Comparison of ENCODE assay signal across 8 cellular contexts in the genomic region with DNA sequence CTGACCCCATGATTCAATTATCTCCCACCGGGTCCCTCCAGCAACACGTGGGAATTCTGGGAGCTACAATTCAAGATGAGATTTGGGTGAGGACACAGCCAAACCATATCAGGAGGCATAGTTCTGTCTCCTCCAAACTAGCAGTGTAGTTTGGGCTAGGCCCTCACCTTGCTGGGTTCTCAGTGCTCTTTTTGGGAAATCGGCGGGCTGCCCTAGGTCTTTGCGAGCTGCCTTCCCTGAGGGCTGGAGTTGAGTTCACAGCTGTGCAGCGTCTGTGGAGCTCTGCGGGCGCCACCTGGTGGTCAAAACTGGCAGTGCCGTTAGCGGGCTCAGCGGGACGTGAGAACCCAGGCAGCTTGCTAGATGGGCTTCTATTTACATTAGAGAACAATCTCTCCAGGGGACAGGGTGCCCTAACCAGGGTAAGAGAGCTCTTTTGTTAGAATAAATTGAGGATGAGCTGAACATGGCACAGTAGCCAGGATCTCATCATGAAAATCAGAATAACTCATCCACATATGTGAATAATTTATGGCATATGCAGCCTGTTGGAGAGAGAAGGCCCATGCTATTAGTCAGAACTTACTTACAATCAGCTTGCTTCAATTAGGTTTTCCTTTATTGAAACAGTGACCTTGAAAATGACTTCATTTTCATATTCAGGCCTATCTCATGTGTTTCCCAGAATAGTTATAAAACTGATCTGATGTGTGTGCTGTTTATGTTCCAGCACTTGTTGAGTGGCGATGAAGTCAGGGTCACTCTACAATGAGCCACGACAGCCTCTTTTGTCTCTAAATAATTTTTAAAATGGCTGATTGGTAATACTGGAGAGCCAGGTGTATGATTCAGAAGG. TPM values are rescaled to one million over a fixed set of nuclear protein-coding genes. Genes with fewer than 3 reads are reported as not detected.
DNase-seq lines count a peak whose midpoint lies in the region; ATAC-seq lines count a peak whose summit lies in the region.

No MANE protein-coding gene starts in this region.

- DNase-seq in CMK (ENCODE audit: low read depth) (peak; percentile 59), NCI-H526 (lab: John Stamatoyannopoulos, UW) (peak; percentile 57 to 80), dermis blood vessel endothelial cell (peak; percentile 92), medulla oblongata (ENCODE audit: extremely low spot score) (peak; percentile 85)
- DNase-seq in activated CD4-positive, alpha-beta T cell treated with anti-CD3 and anti-CD28 coated beads, Interleukin-2, amount 50 U/mL, for 1 hour = peak; percentile 88
- DNase-seq in stimulated activated CD8-positive, alpha-beta memory T cell treated with anti-CD3 and anti-CD28 coated beads, Interleukin-15, amount 100 ng/mL, for 1 hour (ENCODE audit: low read depth) = peak; percentile 88

- ATAC-seq in GM19438 (IDR thresholded peaks at IDR 0.05; ENCODE audit: low read depth, unreplicated experiment) (peak; percentile 96), HG03460 (IDR thresholded peaks at IDR 0.05; ENCODE audit: unreplicated experiment) (peak; percentile 97)

RNA-seq across cellular contexts. Expression of gene YES1, which starts 27.4 kb away (rescaled TPM):
- total RNA-seq in dermis blood vessel endothelial cell = 302 and 318 TPM in 2 replicates

Comparison
In these comparisons a context has a peak if more than half of its experiments do, and no peak if none do; other contexts are left out.
1. Peak in every context shown above with its lines: DNase-seq and ATAC-seq.